19 cellular contexts compared by ENCODE assay signal in genomic region chr10:66929375-66929774, GRCh38.
"Had no signal": no experiment of that assay in that cellular context is flagged by ENCODE, and none has a peak within 500 bp of the region (broad histone marks: within the 10 kb centered on the region; RNA-seq: fewer than 3 reads in every experiment).

No MANE protein-coding gene starts in this region.

- H3K4me3 ChIP-seq: body of pancreas, gastrocnemius medialis, heart right ventricle, ovary, sigmoid colon, spleen, uterus had no signal

- H3K9me3 ChIP-seq: body of pancreas, gastrocnemius medialis, heart right ventricle, ovary, sigmoid colon, spleen, uterus had no signal

- ATAC-seq: activated CD4-positive, alpha-beta T cell treated with anti-CD3 and anti-CD28 coated beads for 36 hours; activated T-cell treated with anti-CD3 and anti-CD28 coated beads, Interleukin-2, amount 50 U/mL, for 4 hours; body of pancreas; gastrocnemius medialis; heart right ventricle; left lobe of liver; natural killer cell; stimulated activated naive CD8-positive, alpha-beta T cell treated with anti-CD3 and anti-CD28 coated beads, Interleukin-15, amount 100 ng/mL, for 72 hours; T-helper 17 cell had no signal

- H3K27me3 ChIP-seq: ovary, uterus had no signal

- H3K36me3 ChIP-seq: gastrocnemius medialis, heart right ventricle, ovary, sigmoid colon, spleen, uterus, WERI-Rb-1 had no signal

- H3K4me1 ChIP-seq: uterus had no signal

- DNase-seq: activated CD4-positive, alpha-beta memory T cell treated with anti-CD3 and anti-CD28 coated beads, Interleukin-2, amount 10 ng/mL, durations not matched to agents 7 days and 5 days; activated CD4-positive, alpha-beta T cell treated with anti-CD3 and anti-CD28 coated beads for 36 hours; activated effector memory CD4-positive, alpha-beta T cell treated with anti-CD3 and anti-CD28 coated beads, Interleukin-2, amount 50 U/mL, for 16 hours; activated T-cell treated with anti-CD3 and anti-CD28 coated beads, Interleukin-2, amount 50 U/mL, for 4 hours; amniotic stem cell; body of pancreas; endodermal cell; gastrocnemius medialis; heart right ventricle; islet precursor cell; natural killer cell; ovary; sigmoid colon; spleen; stimulated activated naive CD8-positive, alpha-beta T cell treated with anti-CD3 and anti-CD28 coated beads, Interleukin-15, amount 100 ng/mL, for 72 hours; T-helper 17 cell; uterus; WERI-Rb-1 had no signal

- H3K27ac ChIP-seq: body of pancreas, gastrocnemius medialis, heart right ventricle, ovary, sigmoid colon, spleen, uterus, WERI-Rb-1 had no signal
